Comparison of ENCODE assay signal across 1 cellular context in the genomic region with DNA sequence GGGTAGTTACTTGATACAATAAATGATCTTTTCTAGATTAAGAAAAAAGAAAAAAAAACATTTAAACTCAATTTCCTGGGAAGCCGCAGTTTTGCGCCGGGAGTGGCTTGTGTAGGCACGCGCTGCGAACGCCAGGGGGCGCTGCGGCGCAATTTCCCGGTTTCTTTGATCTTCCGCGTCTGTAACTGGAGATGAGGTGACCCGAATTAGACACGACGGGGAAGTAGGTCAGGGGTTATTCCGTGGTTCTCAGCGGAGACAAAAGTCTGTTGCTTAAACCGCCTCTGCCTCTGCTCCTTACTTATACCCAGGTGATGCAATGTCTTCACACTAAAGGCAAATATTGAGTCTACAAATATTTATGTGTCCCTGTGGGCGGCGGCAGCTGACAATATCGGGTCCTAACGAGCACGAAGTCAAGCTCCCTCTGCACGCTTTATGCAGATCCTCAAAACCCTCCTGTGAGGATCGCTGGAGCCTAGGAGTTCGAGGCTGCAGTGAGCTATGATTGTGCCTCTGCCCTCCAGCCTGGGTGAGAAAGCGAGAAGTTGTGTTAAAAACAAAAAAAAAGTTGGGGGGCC.
TF ChIP-seq lines count a peak whose summit lies in the region.

No MANE protein-coding gene starts in this region.

TF ChIP-seq in HepG2, 621 proteins besides CTCF, POLR2A, EP300 and RAD21 (continued from another document and continues in another):
- TF ChIP-seq, protein P1, sequence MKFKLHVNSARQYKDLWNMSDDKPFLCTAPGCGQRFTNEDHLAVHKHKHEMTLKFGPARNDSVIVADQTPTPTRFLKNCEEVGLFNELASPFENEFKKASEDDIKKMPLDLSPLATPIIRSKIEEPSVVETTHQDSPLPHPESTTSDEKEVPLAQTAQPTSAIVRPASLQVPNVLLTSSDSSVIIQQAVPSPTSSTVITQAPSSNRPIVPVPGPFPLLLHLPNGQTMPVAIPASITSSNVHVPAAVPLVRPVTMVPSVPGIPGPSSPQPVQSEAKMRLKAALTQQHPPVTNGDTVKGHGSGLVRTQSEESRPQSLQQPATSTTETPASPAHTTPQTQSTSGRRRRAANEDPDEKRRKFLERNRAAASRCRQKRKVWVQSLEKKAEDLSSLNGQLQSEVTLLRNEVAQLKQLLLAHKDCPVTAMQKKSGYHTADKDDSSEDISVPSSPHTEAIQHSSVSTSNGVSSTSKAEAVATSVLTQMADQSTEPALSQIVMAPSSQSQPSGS (CRISPR knock-in tag; IDR thresholded peaks at IDR 0.05): peak; percentile 91
- TF ChIP-seq, protein P2, sequence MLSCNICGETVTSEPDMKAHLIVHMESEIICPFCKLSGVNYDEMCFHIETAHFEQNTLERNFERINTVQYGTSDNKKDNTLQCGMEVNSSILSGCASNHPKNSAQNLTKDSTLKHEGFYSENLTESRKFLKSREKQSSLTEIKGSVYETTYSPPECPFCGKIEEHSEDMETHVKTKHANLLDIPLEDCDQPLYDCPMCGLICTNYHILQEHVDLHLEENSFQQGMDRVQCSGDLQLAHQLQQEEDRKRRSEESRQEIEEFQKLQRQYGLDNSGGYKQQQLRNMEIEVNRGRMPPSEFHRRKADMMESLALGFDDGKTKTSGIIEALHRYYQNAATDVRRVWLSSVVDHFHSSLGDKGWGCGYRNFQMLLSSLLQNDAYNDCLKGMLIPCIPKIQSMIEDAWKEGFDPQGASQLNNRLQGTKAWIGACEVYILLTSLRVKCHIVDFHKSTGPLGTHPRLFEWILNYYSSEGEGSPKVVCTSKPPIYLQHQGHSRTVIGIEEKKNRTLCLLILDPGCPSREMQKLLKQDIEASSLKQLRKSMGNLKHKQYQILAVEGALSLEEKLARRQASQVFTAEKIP (CRISPR knock-in tag; IDR thresholded peaks at IDR 0.05; ENCODE audit: borderline replicate concordance): no peak
- TF ChIP-seq KDM3A (CRISPR knock-in tag; IDR thresholded peaks at IDR 0.05; ENCODE audit: low read depth) (no peak; the same call in 1 of the 2 replicates), ETV6 (CRISPR knock-in tag; conservative IDR thresholded peaks at IDR 0.05) (no peak), RFX1 (IDR thresholded peaks at IDR 0.05) (no peak), ZSCAN12 (CRISPR knock-in tag; IDR thresholded peaks at IDR 0.05) (no peak), KDM4B (CRISPR knock-in tag; IDR thresholded peaks at IDR 0.05) (peak; percentile 75; the same call in 1 of the 2 replicates), POLR2AphosphoS2 (IDR thresholded peaks at IDR 0.05; ENCODE audit: low read depth, low read length) (no peak), ZFYVE20 (CRISPR knock-in tag; IDR thresholded peaks at IDR 0.05; ENCODE audit: borderline replicate concordance, low read depth) (no peak), ZNF841 (CRISPR knock-in tag; IDR thresholded peaks at IDR 0.05; ENCODE audit: borderline replicate concordance) (no peak), FOXO1 (CRISPR knock-in tag; IDR thresholded peaks at IDR 0.05) (peak; percentile 88), HNF4G (IDR thresholded peaks at IDR 0.05; ENCODE audit: borderline replicate concordance, low read depth, low read length) (no peak; the same call in 1 of the 2 replicates), HNF4G (CRISPR knock-in tag; IDR thresholded peaks at IDR 0.05; ENCODE audit: borderline replicate concordance, low read depth) (no peak), ZBTB8A (CRISPR knock-in tag; IDR thresholded peaks at IDR 0.05; ENCODE audit: borderline replicate concordance, low read depth) (no peak), PRMT3 (CRISPR knock-in tag; IDR thresholded peaks at IDR 0.05; ENCODE audit: borderline replicate concordance, low read depth) (no peak), SMC3 (IDR thresholded peaks at IDR 0.05; ENCODE audit: low read length) (peak; percentile 52), DMAP1 (CRISPR knock-in tag; IDR thresholded peaks at IDR 0.05) (0 out of 2 replicates have a peak, but pooled peaks have one; percentile 39), ZNF839 (CRISPR knock-in tag; IDR thresholded peaks at IDR 0.05; ENCODE audit: borderline replicate concordance) (no peak), ZNF550 (CRISPR knock-in tag; IDR thresholded peaks at IDR 0.05; ENCODE audit: borderline replicate concordance) (no peak), KAT7 (CRISPR knock-in tag; IDR thresholded peaks at IDR 0.05; ENCODE audit: borderline replicate concordance) (no peak), ZNF703 (CRISPR knock-in tag; IDR thresholded peaks at IDR 0.05; ENCODE audit: borderline replicate concordance) (0 out of 2 replicates have a peak, but pooled peaks have one; percentile 35), ZNF44 (CRISPR knock-in tag; IDR thresholded peaks at IDR 0.05) (no peak), MAF1 (CRISPR knock-in tag; IDR thresholded peaks at IDR 0.05; ENCODE audit: borderline replicate concordance) (no peak), PHF8 (CRISPR knock-in tag; IDR thresholded peaks at IDR 0.05) (0 out of 2 replicates have a peak, but pooled peaks have one; percentile 10), ZKSCAN8 (CRISPR knock-in tag; IDR thresholded peaks at IDR 0.05; ENCODE audit: borderline replicate concordance) (peak; percentile 63; the same call in 1 of the 2 replicates), PCBP1 (IDR thresholded peaks at IDR 0.05; ENCODE audit: borderline replicate concordance, low read depth, low read length) (no peak), REXO4 (CRISPR knock-in tag; IDR thresholded peaks at IDR 0.05; ENCODE audit: borderline replicate concordance) (no peak), ZNF605 (CRISPR knock-in tag; IDR thresholded peaks at IDR 0.05) (peak; percentile 77), ZNF224 (CRISPR knock-in tag; IDR thresholded peaks at IDR 0.05) (no peak), LCORL (IDR thresholded peaks at IDR 0.05) (no peak), LCORL (CRISPR knock-in tag; IDR thresholded peaks at IDR 0.05) (peak; percentile 93), ZNF24 (IDR thresholded peaks at IDR 0.05) (no peak; the same call in 1 of the 2 replicates), U2AF1 (optimal IDR thresholded peaks at IDR 0.05; ENCODE audit: low read depth, low read length) (no peak), ZNF264 (CRISPR knock-in tag; IDR thresholded peaks at IDR 0.05) (no peak; the same call in 1 of the 2 replicates)
- TF ChIP-seq, protein P3, sequence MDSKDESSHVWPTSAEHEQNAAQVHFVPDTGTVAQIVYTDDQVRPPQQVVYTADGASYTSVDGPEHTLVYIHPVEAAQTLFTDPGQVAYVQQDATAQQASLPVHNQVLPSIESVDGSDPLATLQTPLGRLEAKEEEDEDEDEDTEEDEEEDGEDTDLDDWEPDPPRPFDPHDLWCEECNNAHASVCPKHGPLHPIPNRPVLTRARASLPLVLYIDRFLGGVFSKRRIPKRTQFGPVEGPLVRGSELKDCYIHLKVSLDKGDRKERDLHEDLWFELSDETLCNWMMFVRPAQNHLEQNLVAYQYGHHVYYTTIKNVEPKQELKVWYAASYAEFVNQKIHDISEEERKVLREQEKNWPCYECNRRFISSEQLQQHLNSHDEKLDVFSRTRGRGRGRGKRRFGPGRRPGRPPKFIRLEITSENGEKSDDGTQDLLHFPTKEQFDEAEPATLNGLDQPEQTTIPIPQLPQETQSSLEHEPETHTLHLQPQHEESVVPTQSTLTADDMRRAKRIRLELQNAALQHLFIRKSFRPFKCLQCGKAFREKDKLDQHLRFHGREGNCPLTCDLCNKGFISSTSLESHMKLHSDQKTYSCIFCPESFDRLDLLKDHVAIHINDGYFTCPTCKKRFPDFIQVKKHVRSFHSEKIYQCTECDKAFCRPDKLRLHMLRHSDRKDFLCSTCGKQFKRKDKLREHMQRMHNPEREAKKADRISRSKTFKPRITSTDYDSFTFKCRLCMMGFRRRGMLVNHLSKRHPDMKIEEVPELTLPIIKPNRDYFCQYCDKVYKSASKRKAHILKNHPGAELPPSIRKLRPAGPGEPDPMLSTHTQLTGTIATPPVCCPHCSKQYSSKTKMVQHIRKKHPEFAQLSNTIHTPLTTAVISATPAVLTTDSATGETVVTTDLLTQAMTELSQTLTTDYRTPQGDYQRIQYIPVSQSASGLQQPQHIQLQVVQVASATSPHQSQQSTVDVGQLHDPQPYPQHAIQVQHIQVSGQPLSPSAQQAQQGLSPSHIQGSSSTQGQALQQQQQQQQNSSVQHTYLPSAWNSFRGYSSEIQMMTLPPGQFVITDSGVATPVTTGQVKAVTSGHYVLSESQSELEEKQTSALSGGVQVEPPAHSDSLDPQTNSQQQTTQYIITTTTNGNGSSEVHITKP (CRISPR knock-in tag; IDR thresholded peaks at IDR 0.05; ENCODE audit: low read depth): peak; percentile 46; the same call in 1 of the 2 replicates
- TF ChIP-seq, protein P4, sequence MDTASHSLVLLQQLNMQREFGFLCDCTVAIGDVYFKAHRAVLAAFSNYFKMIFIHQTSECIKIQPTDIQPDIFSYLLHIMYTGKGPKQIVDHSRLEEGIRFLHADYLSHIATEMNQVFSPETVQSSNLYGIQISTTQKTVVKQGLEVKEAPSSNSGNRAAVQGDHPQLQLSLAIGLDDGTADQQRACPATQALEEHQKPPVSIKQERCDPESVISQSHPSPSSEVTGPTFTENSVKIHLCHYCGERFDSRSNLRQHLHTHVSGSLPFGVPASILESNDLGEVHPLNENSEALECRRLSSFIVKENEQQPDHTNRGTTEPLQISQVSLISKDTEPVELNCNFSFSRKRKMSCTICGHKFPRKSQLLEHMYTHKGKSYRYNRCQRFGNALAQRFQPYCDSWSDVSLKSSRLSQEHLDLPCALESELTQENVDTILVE (CRISPR knock-in tag; IDR thresholded peaks at IDR 0.05): peak; percentile 86; the same call in 1 of the 2 replicates
- TF ChIP-seq, protein P5, sequence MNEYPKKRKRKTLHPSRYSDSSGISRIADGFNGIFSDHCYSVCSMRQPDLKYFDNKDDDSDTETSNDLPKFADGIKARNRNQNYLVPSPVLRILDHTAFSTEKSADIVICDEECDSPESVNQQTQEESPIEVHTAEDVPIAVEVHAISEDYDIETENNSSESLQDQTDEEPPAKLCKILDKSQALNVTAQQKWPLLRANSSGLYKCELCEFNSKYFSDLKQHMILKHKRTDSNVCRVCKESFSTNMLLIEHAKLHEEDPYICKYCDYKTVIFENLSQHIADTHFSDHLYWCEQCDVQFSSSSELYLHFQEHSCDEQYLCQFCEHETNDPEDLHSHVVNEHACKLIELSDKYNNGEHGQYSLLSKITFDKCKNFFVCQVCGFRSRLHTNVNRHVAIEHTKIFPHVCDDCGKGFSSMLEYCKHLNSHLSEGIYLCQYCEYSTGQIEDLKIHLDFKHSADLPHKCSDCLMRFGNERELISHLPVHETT (CRISPR knock-in tag; conservative IDR thresholded peaks at IDR 0.05): no peak
- TF ChIP-seq, protein P6, sequence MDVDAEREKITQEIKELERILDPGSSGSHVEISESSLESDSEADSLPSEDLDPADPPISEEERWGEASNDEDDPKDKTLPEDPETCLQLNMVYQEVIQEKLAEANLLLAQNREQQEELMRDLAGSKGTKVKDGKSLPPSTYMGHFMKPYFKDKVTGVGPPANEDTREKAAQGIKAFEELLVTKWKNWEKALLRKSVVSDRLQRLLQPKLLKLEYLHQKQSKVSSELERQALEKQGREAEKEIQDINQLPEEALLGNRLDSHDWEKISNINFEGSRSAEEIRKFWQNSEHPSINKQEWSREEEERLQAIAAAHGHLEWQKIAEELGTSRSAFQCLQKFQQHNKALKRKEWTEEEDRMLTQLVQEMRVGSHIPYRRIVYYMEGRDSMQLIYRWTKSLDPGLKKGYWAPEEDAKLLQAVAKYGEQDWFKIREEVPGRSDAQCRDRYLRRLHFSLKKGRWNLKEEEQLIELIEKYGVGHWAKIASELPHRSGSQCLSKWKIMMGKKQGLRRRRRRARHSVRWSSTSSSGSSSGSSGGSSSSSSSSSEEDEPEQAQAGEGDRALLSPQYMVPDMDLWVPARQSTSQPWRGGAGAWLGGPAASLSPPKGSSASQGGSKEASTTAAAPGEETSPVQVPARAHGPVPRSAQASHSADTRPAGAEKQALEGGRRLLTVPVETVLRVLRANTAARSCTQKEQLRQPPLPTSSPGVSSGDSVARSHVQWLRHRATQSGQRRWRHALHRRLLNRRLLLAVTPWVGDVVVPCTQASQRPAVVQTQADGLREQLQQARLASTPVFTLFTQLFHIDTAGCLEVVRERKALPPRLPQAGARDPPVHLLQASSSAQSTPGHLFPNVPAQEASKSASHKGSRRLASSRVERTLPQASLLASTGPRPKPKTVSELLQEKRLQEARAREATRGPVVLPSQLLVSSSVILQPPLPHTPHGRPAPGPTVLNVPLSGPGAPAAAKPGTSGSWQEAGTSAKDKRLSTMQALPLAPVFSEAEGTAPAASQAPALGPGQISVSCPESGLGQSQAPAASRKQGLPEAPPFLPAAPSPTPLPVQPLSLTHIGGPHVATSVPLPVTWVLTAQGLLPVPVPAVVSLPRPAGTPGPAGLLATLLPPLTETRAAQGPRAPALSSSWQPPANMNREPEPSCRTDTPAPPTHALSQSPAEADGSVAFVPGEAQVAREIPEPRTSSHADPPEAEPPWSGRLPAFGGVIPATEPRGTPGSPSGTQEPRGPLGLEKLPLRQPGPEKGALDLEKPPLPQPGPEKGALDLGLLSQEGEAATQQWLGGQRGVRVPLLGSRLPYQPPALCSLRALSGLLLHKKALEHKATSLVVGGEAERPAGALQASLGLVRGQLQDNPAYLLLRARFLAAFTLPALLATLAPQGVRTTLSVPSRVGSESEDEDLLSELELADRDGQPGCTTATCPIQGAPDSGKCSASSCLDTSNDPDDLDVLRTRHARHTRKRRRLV (CRISPR knock-in tag; IDR thresholded peaks at IDR 0.05): peak; percentile 62; the same call in 1 of the 2 replicates
- TF ChIP-seq, protein P7, sequence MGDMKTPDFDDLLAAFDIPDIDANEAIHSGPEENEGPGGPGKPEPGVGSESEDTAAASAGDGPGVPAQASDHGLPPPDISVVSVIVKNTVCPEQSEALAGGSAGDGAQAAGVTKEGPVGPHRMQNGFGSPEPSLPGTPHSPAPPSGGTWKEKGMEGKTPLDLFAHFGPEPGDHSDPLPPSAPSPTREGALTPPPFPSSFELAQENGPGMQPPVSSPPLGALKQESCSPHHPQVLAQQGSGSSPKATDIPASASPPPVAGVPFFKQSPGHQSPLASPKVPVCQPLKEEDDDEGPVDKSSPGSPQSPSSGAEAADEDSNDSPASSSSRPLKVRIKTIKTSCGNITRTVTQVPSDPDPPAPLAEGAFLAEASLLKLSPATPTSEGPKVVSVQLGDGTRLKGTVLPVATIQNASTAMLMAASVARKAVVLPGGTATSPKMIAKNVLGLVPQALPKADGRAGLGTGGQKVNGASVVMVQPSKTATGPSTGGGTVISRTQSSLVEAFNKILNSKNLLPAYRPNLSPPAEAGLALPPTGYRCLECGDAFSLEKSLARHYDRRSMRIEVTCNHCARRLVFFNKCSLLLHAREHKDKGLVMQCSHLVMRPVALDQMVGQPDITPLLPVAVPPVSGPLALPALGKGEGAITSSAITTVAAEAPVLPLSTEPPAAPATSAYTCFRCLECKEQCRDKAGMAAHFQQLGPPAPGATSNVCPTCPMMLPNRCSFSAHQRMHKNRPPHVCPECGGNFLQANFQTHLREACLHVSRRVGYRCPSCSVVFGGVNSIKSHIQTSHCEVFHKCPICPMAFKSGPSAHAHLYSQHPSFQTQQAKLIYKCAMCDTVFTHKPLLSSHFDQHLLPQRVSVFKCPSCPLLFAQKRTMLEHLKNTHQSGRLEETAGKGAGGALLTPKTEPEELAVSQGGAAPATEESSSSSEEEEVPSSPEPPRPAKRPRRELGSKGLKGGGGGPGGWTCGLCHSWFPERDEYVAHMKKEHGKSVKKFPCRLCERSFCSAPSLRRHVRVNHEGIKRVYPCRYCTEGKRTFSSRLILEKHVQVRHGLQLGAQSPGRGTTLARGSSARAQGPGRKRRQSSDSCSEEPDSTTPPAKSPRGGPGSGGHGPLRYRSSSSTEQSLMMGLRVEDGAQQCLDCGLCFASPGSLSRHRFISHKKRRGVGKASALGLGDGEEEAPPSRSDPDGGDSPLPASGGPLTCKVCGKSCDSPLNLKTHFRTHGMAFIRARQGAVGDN (CRISPR knock-in tag; IDR thresholded peaks at IDR 0.05): peak; percentile 63
